In the genomic region with DNA sequence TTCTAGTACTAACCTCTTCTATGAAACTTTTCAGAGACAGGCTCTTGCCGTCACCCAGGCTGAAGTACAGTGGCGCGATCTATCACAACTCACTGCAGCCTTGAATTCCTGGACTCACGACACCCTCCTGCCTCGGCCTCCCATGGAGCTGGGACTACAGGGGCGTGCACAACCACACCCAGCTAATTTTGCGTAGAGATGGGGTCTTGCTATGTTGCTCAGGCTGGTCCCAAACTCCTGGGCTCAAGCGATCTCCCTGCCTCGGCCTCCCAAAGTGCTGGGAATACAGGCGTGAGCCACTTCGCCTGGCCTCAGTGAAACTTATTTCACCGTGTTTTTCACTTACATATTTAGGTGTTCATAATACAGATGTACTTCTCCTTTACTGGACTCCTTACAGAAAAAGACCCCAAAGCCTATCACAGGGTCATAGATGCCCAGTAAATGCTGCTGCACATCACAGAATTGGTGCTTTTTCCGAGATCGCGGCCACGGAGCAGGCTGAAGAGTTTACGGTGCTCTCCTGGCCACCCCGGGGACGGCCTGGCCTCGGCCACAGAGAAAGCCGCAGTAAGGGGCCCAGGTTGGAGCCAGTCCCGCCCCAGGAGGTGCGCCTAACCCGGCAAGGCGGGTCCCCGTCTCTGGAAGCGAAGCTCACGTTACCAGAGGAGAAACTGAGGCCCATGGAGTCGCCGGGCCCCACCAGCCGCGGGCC, we compare ENCODE assay signal across 8 cellular contexts. TPM values are rescaled to one million over a fixed set of nuclear protein-coding genes. Genes with fewer than 3 reads are reported as not detected.
DNase-seq lines count a peak whose midpoint lies in the region; ATAC-seq and TF ChIP-seq lines count a peak whose summit lies in the region.

No MANE protein-coding gene starts in this region.

- H3K9me3 ChIP-seq in RWPE2 (ENCODE audit: severe bottlenecking) (no peaks in the 10 kb centered on the region), neuronal stem cell (replicated peaks in 1 of 2; ENCODE audit: control insufficient read depth in 2 of 2, insufficient read depth in 1 of 2, low read depth in 1 of 2, low read length in 2 of 2) (no peaks in the 10 kb centered on the region)

- H3K27ac ChIP-seq in RWPE2 (ENCODE audit: poor library complexity, severe bottlenecking) (peak overlapping the region; percentile 72), neuronal stem cell (replicated peaks; ENCODE audit: low read length) (peak overlapping the region; percentile 72)

- peak overlapping the region; percentile 84 for H3K4ac ChIP-seq in neuronal stem cell (ENCODE audit: low read length)

- H2BK15ac ChIP-seq in neuronal stem cell (ENCODE audit: low read length), result peak overlapping the region; percentile 78

- ATAC-seq in GM18508 (IDR thresholded peaks at IDR 0.05; ENCODE audit: insufficient read depth, unreplicated experiment) (peak; percentile 5), HG02678 (IDR thresholded peaks at IDR 0.05; ENCODE audit: unreplicated experiment) (peak; percentile 9), RWPE2 (ENCODE audit: low read depth) (peak; percentile 15), esophagus mucosa (peak; percentile 13)

- H3K23ac ChIP-seq in neuronal stem cell (ENCODE audit: low read depth, low read length, poor library complexity), result peak overlapping the region; percentile 99

- no peak overlapping the region for H2BK12ac ChIP-seq in neuronal stem cell (ENCODE audit: low read length)

- peak overlapping the region; percentile 67 for H2BK120ac ChIP-seq in neuronal stem cell (ENCODE audit: low read depth, low read length)

- no peaks in the 10 kb centered on the region for H3K27me3 ChIP-seq in RWPE2 (ENCODE audit: insufficient read depth, poor library complexity, severe bottlenecking)
- no peaks in the 10 kb centered on the region for H3K27me3 ChIP-seq in neuronal stem cell (ENCODE audit: control insufficient read depth in 3 of 3, insufficient read depth in 3 of 3, low read depth in 1 of 3, low read length in 3 of 3)

- DNase-seq in RWPE2 (ENCODE audit: low spot score) (no peak), neuronal stem cell (ENCODE audit: low spot score) (no peak), glomerular visceral epithelial cell (ENCODE audit: extremely low spot score) (no peak)
- no peak for DNase-seq in activated CD4-positive, alpha-beta T cell treated with anti-CD3 and anti-CD28 coated beads, Interleukin-2, amount 50 U/mL, for 4 hours
- no peak for DNase-seq in stimulated activated CD4-positive, alpha-beta T cell treated with anti-CD3 and anti-CD28 coated beads, Interleukin-2, amount 100 ng/mL, for 48 hours

- peak overlapping the region; percentile 87 for H2AFZ ChIP-seq in neuronal stem cell (ENCODE audit: low read length)

- no peaks in the 10 kb centered on the region for H3K4me1 ChIP-seq in RWPE2 (ENCODE audit: insufficient read depth, poor library complexity, severe bottlenecking)
- peaks cover 12 to 13% of the 10 kb centered on the region in 2 donors for H3K4me1 ChIP-seq in neuronal stem cell (ENCODE audit: control insufficient read depth in 2 of 2, insufficient read depth in 1 of 2, low read depth in 1 of 2, low read length in 2 of 2)

- no peak overlapping the region for H4K91ac ChIP-seq in neuronal stem cell (ENCODE audit: low read depth, low read length, poor library complexity)

- peaks cover 8% of the 10 kb centered on the region for H3K79me1 ChIP-seq in neuronal stem cell (ENCODE audit: low read depth, low read length)

- peak overlapping the region; percentile 66 for H3K4me2 ChIP-seq in neuronal stem cell (ENCODE audit: insufficient read depth, low read length, poor library complexity, severe bottlenecking)

- H3K4me3 ChIP-seq in RWPE2 (ENCODE audit: severe bottlenecking) (peak overlapping the region; percentile 90), neuronal stem cell (ENCODE audit: low read length in 2 of 2) (peak overlapping the region; percentile 69 to 97)

- H3K18ac ChIP-seq in neuronal stem cell (ENCODE audit: low read length), result peak overlapping the region; percentile 98

- H3K36me3 ChIP-seq in RWPE2 (ENCODE audit: low read depth) (peaks cover 29% of the 10 kb centered on the region), neuronal stem cell (replicated peaks in 1 of 2; ENCODE audit: control insufficient read depth in 2 of 2, insufficient read depth in 2 of 2, low read length in 2 of 2) (peaks cover 20 to 38% of the 10 kb centered on the region in 2 donors)

- H4K8ac ChIP-seq in neuronal stem cell (ENCODE audit: low read depth, low read length), result no peak overlapping the region

- no CpG with 5 or more reads among the region's 32 CpGs for WGBS in neuronal stem cell (ENCODE audit: extremely low coverage in 2 of 2, insufficient read length in 2 of 2, insufficient replicate concordance in 1 of 2), 2 donors

- TF ChIP-seq CTCF in RWPE2 (IDR thresholded peaks at IDR 0.05; ENCODE audit: poor library complexity, severe bottlenecking), result no peak

- H2BK5ac ChIP-seq in neuronal stem cell (ENCODE audit: low read length), result peak overlapping the region; percentile 93

- H3K9ac ChIP-seq in neuronal stem cell (ENCODE audit: low read depth, low read length, poor library complexity), result peak overlapping the region; percentile 98

- peak overlapping the region; percentile 84 for H3K14ac ChIP-seq in neuronal stem cell (ENCODE audit: low read length)

- peak overlapping the region; percentile 100 for H2AK5ac ChIP-seq in neuronal stem cell (ENCODE audit: low read depth, low read length)

RNA-seq across cellular contexts. Expression of gene TBL2, which starts 0.6 kb away (rescaled TPM):
- total RNA-seq in esophagus mucosa, result 19.2 TPM
- polyA plus RNA-seq in neuronal stem cell (2013, experiment 1 of 2), result 26.1 TPM
- polyA plus RNA-seq in neuronal stem cell (2013, experiment 2 of 2), result 23.8 TPM

RNA-seq across cellular contexts. Expression of gene BCL7B, which starts 20.3 kb away (rescaled TPM):
- total RNA-seq in esophagus mucosa, result 34.8 TPM
- polyA plus RNA-seq in neuronal stem cell (2013, experiment 1 of 2), result 49.2 TPM
- 49.9 TPM for polyA plus RNA-seq in neuronal stem cell (2013, experiment 2 of 2)

RNA-seq across cellular contexts. Expression of gene MLXIPL, which starts 46.5 kb away (rescaled TPM):
- total RNA-seq in esophagus mucosa, result 0.52 TPM
- polyA plus RNA-seq in neuronal stem cell (2013, experiment 1 of 2), result 2.3 TPM
- 3.2 TPM for polyA plus RNA-seq in neuronal stem cell (2013, experiment 2 of 2)

RNA-seq across cellular contexts. Expression of gene BAZ1B, which starts 55.7 kb away (rescaled TPM):
- 22.3 TPM for total RNA-seq in esophagus mucosa
- 47.6 TPM for polyA plus RNA-seq in neuronal stem cell (2013, experiment 1 of 2)
- 47.3 TPM for polyA plus RNA-seq in neuronal stem cell (2013, experiment 2 of 2)
